4 cellular contexts compared by ENCODE assay signal in genomic region chr13:23141964-23142363, GRCh38. TPM values are rescaled to one million over a fixed set of nuclear protein-coding genes. Genes with fewer than 3 reads are reported as not detected.
"Had no signal": no experiment of that assay in that cellular context is flagged by ENCODE, and none has a peak within 500 bp of the region (broad histone marks: within the 10 kb centered on the region; RNA-seq: fewer than 3 reads in every experiment).

No MANE protein-coding gene starts in this region.

- H3K4me3 ChIP-seq: GM12878 had no signal

- ATAC-seq: GM12878 had no signal

- DNase-seq: GDM1, GF-D8 had no signal

RNA-seq across cellular contexts. Expression of gene SGCG, which starts 38.8 kb away (rescaled TPM):
- total RNA-seq: G401, GM12878 had no signal
- polyA plus RNA-seq: GM12878 had no signal
